Comparison of ENCODE assay signal across 1 cellular context in genomic region chr7:122884186-122884585, GRCh38.
TF ChIP-seq lines count a peak whose summit lies in the region.

No MANE protein-coding gene starts in this region.

TF ChIP-seq in HepG2, 621 proteins besides CTCF, POLR2A, EP300 and RAD21 (continued from another document):
- TF ChIP-seq ZBTB44 (CRISPR knock-in tag; IDR thresholded peaks at IDR 0.05) = no peak
- TF ChIP-seq ZNF281 (CRISPR knock-in tag; IDR thresholded peaks at IDR 0.05; ENCODE audit: borderline replicate concordance) = no peak
- TF ChIP-seq NR2C2 (CRISPR knock-in tag; IDR thresholded peaks at IDR 0.05; ENCODE audit: borderline replicate concordance) = no peak
